ENCODE assay signal across 32 cellular contexts in the genomic region with DNA sequence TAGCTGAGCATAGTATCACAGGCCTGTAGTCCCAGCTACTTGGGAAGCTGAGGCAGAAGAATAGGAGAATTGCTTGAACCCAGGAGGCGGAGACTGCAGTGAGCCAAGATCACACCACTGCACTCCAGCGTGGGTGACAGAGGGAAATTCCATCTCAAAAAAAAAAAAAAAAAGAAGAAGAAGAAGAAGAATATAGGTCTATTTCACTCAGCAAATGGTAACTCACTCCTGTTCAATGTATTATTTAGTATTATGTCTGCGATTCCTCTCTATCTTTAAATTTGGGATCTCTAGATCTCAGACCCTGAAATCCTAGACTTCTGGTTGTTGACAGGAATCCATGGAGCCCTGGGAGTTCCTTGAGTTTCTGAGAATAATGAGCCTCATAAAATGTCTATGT.
A peak's percentile ranks its signal among the peaks of the same experiment; 100 is the strongest.
DNase-seq lines count a peak whose midpoint lies in the region; ATAC-seq and TF ChIP-seq lines count a peak whose summit lies in the region.
"Had no signal": no experiment of that assay in that cellular context is flagged by ENCODE, and none has a peak within 500 bp of the region (broad histone marks: within the 10 kb centered on the region; RNA-seq: fewer than 3 reads in every experiment).

No MANE protein-coding gene starts in this region.

- WGBS in thyroid gland, 2 donors = 95 to 96% methylated on average over 3 of the region's 3 CpGs

- H3K27me3 Mint-ChIP-seq in T-helper 2 cell treated with Interferon-gamma antibody and Interleukin-4, amounts not matched to agents 5 μg/mL and 100 μg/mL, for 36 hours (ENCODE audit: low read depth) = peaks cover 2% of the 10 kb centered on the region
- H3K27me3 Mint-ChIP-seq in natural killer cell (ENCODE audit: low read depth in 2 of 2) (no peaks in the 10 kb centered on the region), brain (peaks cover 2% of the 10 kb centered on the region), type B pancreatic cell (peaks cover 4% of the 10 kb centered on the region)
- H3K27me3 Mint-ChIP-seq in natural killer cell treated with Interleukin-12 subunit alpha and Interleukin-12 subunit beta and Interleukin-15 and Interleukin-18, amount 100 ng/mL, for 72 hours = no peaks in the 10 kb centered on the region
- H3K27me3 Mint-ChIP-seq: central memory CD8-positive, alpha-beta T cell; dendritic cell treated with granulocyte-macrophage colony-stimulating factor and Interleukin-4, amounts not matched to agents 40 ng/mL and 50 ng/mL, for 4 days; memory B cell; stimulated activated naive CD8-positive, alpha-beta T cell treated with anti-CD3 and anti-CD28 coated beads, Interleukin-15, Interleukin-2, amounts not matched to agents 100 ng/mL and 50 ng/mL, for 24 hours had no signal

- intact Hi-C loops in natural killer cell (cut with micrococcal nuclease) (no loop called here), thyroid gland (cut with DNase I) (loop anchor here (10.0 kb wide), 1 partner anchor 61 kb away; a partner anchor contains a TSS)

- H3K27ac ChIP-seq in thyroid gland = no peak overlapping the region
- H3K27ac ChIP-seq: adrenal gland, C4-2B, left lung, Peyer's patch, prostate gland, testis had no signal

- H3K4me3 Mint-ChIP-seq in T-helper 2 cell treated with Interferon-gamma antibody and Interleukin-4, amounts not matched to agents 5 μg/mL and 100 μg/mL, for 36 hours = peak overlapping the region; percentile 22
- H3K4me3 Mint-ChIP-seq in natural killer cell = peak overlapping the region; percentile 29
- no peak overlapping the region for H3K4me3 Mint-ChIP-seq in natural killer cell treated with Interleukin-12 subunit alpha and Interleukin-12 subunit beta and Interleukin-15 and Interleukin-18, amount 100 ng/mL, for 72 hours
- peak overlapping the region; percentile 48 to 90 (median 66) for H3K4me3 Mint-ChIP-seq in brain
- peak overlapping the region; percentile 48 for H3K4me3 Mint-ChIP-seq in type B pancreatic cell
- H3K4me3 Mint-ChIP-seq: central memory CD8-positive, alpha-beta T cell; dendritic cell treated with granulocyte-macrophage colony-stimulating factor and Interleukin-4, amounts not matched to agents 40 ng/mL and 50 ng/mL, for 4 days; memory B cell had no signal

- DNase-seq in T-helper 2 cell treated with Interferon-gamma antibody and Interleukin-4, amounts not matched to agents 5 μg/mL and 100 μg/mL, for 36 hours (ENCODE audit: low spot score) = no peak
- DNase-seq in T-helper 2 cell = no peak
- DNase-seq in natural killer cell = no peak
- no peak for DNase-seq in natural killer cell treated with Interleukin-12 subunit alpha and Interleukin-12 subunit beta and Interleukin-15 and Interleukin-18, amount 100 ng/mL, for 72 hours (ENCODE audit: low spot score)
- DNase-seq in type B pancreatic cell (ENCODE audit: extremely low spot score, unreplicated experiment) = no peak
- DNase-seq in thyroid gland = no peak
- DNase-seq: 8988T; activated CD4-positive, alpha-beta T cell treated with anti-CD3 and anti-CD28 coated beads for 4 hours; activated gamma-delta T cell; adrenal gland; DND-41; GF-D8; glutamatergic neuron; KG1; left lung; MM.1S; NCI-H2029; NCI-H526 treated with DMSO at 0.1 percent for 48 hours; nucleus accumbens; Peyer's patch; SHP77 treated with DMSO at 0.1 percent for 48 hours; stimulated activated CD8-positive, alpha-beta memory T cell treated with anti-CD3 and anti-CD28 coated beads, Interleukin-4, amount 100 ng/mL, for 48 hours; testis had no signal

- H3K27me3 ChIP-seq in thyroid gland = no peaks in the 10 kb centered on the region
- H3K27me3 ChIP-seq: adrenal gland, Peyer's patch, testis had no signal

- no peak overlapping the region for H3K4me3 ChIP-seq in thyroid gland (replicated peaks in 1 of 3)
- H3K4me3 ChIP-seq: adrenal gland, left lung, Peyer's patch, prostate gland, testis had no signal

- no peak for ATAC-seq in natural killer cell
- no peak for ATAC-seq in natural killer cell treated with Interleukin-12 subunit alpha and Interleukin-12 subunit beta and Interleukin-15 and Interleukin-18, amount 100 ng/mL, for 72 hours
- ATAC-seq in GM19463 (IDR thresholded peaks at IDR 0.05; ENCODE audit: unreplicated experiment) = no peak
- ATAC-seq: left lung, sciatic nerve had no signal

- TF ChIP-seq CTCF in natural killer cell (IDR thresholded peaks at IDR 0.05) (no peak), brain (conservative IDR thresholded peaks at IDR 0.05) (no peak), type B pancreatic cell (conservative IDR thresholded peaks at IDR 0.05) (no peak), thyroid gland (IDR thresholded peaks at IDR 0.05) (no peak)

- peaks cover 3 to 4% of the 10 kb centered on the region in 2 donors for H3K4me1 ChIP-seq in thyroid gland
- H3K4me1 ChIP-seq: prostate gland, testis had no signal

- H3K36me3 Mint-ChIP-seq in T-helper 2 cell treated with Interferon-gamma antibody and Interleukin-4, amounts not matched to agents 5 μg/mL and 100 μg/mL, for 36 hours (ENCODE audit: low read depth) = peaks cover 2% of the 10 kb centered on the region
- no peaks in the 10 kb centered on the region for H3K36me3 Mint-ChIP-seq in natural killer cell
- H3K36me3 Mint-ChIP-seq in natural killer cell treated with Interleukin-12 subunit alpha and Interleukin-12 subunit beta and Interleukin-15 and Interleukin-18, amount 100 ng/mL, for 72 hours = no peaks in the 10 kb centered on the region
- H3K36me3 Mint-ChIP-seq in brain = no peaks in the 10 kb centered on the region
- no peaks in the 10 kb centered on the region for H3K36me3 Mint-ChIP-seq in type B pancreatic cell
- H3K36me3 Mint-ChIP-seq: memory B cell had no signal

- H3K4me1 Mint-ChIP-seq in T-helper 2 cell treated with Interferon-gamma antibody and Interleukin-4, amounts not matched to agents 5 μg/mL and 100 μg/mL, for 36 hours (ENCODE audit: low read depth) = peaks cover 54% of the 10 kb centered on the region
- H3K4me1 Mint-ChIP-seq in natural killer cell (peaks cover 32 to 49% of the 10 kb centered on the region in 2 donors), brain (peaks cover 73% of the 10 kb centered on the region), type B pancreatic cell (ENCODE audit: unreplicated experiment) (peaks cover 29% of the 10 kb centered on the region)
- peaks cover 36 to 52% of the 10 kb centered on the region in 2 donors for H3K4me1 Mint-ChIP-seq in natural killer cell treated with Interleukin-12 subunit alpha and Interleukin-12 subunit beta and Interleukin-15 and Interleukin-18, amount 100 ng/mL, for 72 hours (ENCODE audit: low read depth in 2 of 2)

- no peak overlapping the region for H3K27ac Mint-ChIP-seq in T-helper 2 cell treated with Interferon-gamma antibody and Interleukin-4, amounts not matched to agents 5 μg/mL and 100 μg/mL, for 36 hours
- no peak overlapping the region for H3K27ac Mint-ChIP-seq in natural killer cell
- peak overlapping the region in 1 of 2 donors; percentile 87 for H3K27ac Mint-ChIP-seq in natural killer cell treated with Interleukin-12 subunit alpha and Interleukin-12 subunit beta and Interleukin-15 and Interleukin-18, amount 100 ng/mL, for 72 hours
- peak overlapping the region in 1 of 5 experiments; percentile 59 for H3K27ac Mint-ChIP-seq in brain
- H3K27ac Mint-ChIP-seq in type B pancreatic cell = no peak overlapping the region
- H3K27ac Mint-ChIP-seq: dendritic cell treated with granulocyte-macrophage colony-stimulating factor and Interleukin-4, amounts not matched to agents 40 ng/mL and 50 ng/mL, for 4 days; memory B cell; stimulated activated naive CD8-positive, alpha-beta T cell treated with anti-CD3 and anti-CD28 coated beads, Interleukin-15, Interleukin-2, amounts not matched to agents 100 ng/mL and 50 ng/mL, for 24 hours had no signal

- TF ChIP-seq POLR2A in thyroid gland (IDR thresholded peaks at IDR 0.05) = no peak

- no peaks in the 10 kb centered on the region for H3K9me3 ChIP-seq in thyroid gland
- H3K9me3 ChIP-seq: adrenal gland, left lung, Peyer's patch, prostate gland, testis had no signal

- no peaks in the 10 kb centered on the region for H3K36me3 ChIP-seq in thyroid gland
- H3K36me3 ChIP-seq: adrenal gland, left lung, Peyer's patch, prostate gland had no signal

- no peaks in the 10 kb centered on the region for H3K9me3 Mint-ChIP-seq in T-helper 2 cell treated with Interferon-gamma antibody and Interleukin-4, amounts not matched to agents 5 μg/mL and 100 μg/mL, for 36 hours
- H3K9me3 Mint-ChIP-seq in natural killer cell = no peaks in the 10 kb centered on the region
- no peaks in the 10 kb centered on the region for H3K9me3 Mint-ChIP-seq in natural killer cell treated with Interleukin-12 subunit alpha and Interleukin-12 subunit beta and Interleukin-15 and Interleukin-18, amount 100 ng/mL, for 72 hours
- H3K9me3 Mint-ChIP-seq in brain = peaks cover 0 to 3% (median 0%) of the 10 kb centered on the region in 5 experiments
- H3K9me3 Mint-ChIP-seq in type B pancreatic cell = no peaks in the 10 kb centered on the region
- H3K9me3 Mint-ChIP-seq: central memory CD8-positive, alpha-beta T cell; dendritic cell treated with granulocyte-macrophage colony-stimulating factor and Interleukin-4, amounts not matched to agents 40 ng/mL and 50 ng/mL, for 4 days; stimulated activated naive CD8-positive, alpha-beta T cell treated with anti-CD3 and anti-CD28 coated beads, Interleukin-15, Interleukin-2, amounts not matched to agents 100 ng/mL and 50 ng/mL, for 24 hours had no signal
